29 cellular contexts compared by ENCODE assay signal in the genomic region with DNA sequence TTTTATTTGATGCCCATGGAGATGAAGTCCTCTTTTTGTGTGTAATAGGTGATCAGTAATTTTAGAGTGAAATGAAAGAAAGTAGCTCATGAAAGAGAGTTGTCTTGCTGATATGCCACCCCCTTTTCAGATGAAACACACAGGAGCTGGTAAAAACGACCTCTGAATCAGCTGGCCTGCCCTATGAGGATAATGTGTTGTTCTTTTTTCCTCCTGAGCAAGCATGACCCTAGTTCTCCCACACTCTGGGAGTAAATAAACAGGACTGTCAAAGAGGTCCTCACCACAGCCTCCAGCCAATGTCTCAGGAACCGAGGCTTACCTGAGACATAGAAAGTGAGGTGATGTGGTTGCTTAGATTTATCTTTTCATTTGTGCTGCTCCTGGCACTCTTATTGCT. TPM values are rescaled to one million over a fixed set of nuclear protein-coding genes. Genes with fewer than 3 reads are reported as not detected.
"Had no signal": no experiment of that assay in that cellular context is flagged by ENCODE, and none has a peak within 500 bp of the region (broad histone marks: within the 10 kb centered on the region; RNA-seq: fewer than 3 reads in every experiment).

No MANE protein-coding gene starts in this region.

- H3K4me1 ChIP-seq: breast epithelium had no signal

- H3K4me3 ChIP-seq: MG63, SK-N-MC had no signal

- H3K27ac Mint-ChIP-seq: activated B cell treated with CpG ODN at 0.5 μM for 24 hours; activated CD4-positive, alpha-beta memory T cell treated with anti-CD3 and anti-CD28 coated beads, Interleukin-2, amount 10 ng/mL, durations not matched to agents 7 days and 5 days; activated naive CD4-positive, alpha-beta T cell treated with anti-CD3 and anti-CD28 coated beads, Interleukin-2, amount 50 U/mL, for 24 hours; activated T-helper 1 cell treated with anti-CD3 and anti-CD28 coated beads, Interleukin-12 subunit alpha, Interleukin-12 subunit beta, Interleukin-2, Interleukin-4 antibody, amounts not matched to agents 30 ng/mL and 10 ng/mL and 1 ng/mL, durations not matched to agents 14 hours and 24 hours and 36 hours; T-cell had no signal

- DNase-seq: activated B cell treated with CpG ODN at 0.5 μM for 24 hours; activated CD4-positive, alpha-beta memory T cell treated with anti-CD3 and anti-CD28 coated beads, Interleukin-2, amount 10 ng/mL, durations not matched to agents 7 days and 5 days; activated CD4-positive, alpha-beta T cell treated with anti-CD3 and anti-CD28 coated beads, Interleukin-2, amount 50 U/mL, for 1 hour; activated CD8-positive, alpha-beta memory T cell treated with anti-CD3 and anti-CD28 coated beads, Interleukin-2, amount 50 U/mL, for 4 hours; activated effector memory CD4-positive, alpha-beta T cell treated with Interleukin-2 at 50 U/mL for 16 hours; activated naive CD4-positive, alpha-beta T cell; aorta; MG63; MV-4-11; NCI-H1092 treated with DMSO at 0.1 percent for 48 hours; NCI-H1417 treated with DMSO at 0.1 percent for 48 hours; NCI-H1694; NCI-H2029; NCI-H2107; NCI-H345; NCI-H510A; NCI-H526 treated with DMSO at 0.1 percent for 48 hours; NCI-H82; RPMI8226; T-cell; T-helper 2 cell; T1000 had no signal

- ATAC-seq: Right ventricle myocardium inferior, T-cell had no signal

- H3K9me3 ChIP-seq: breast epithelium, MG63 had no signal

- H3K4me1 Mint-ChIP-seq: activated B cell treated with CpG ODN at 0.5 μM for 24 hours; activated CD4-positive, alpha-beta memory T cell treated with anti-CD3 and anti-CD28 coated beads, Interleukin-2, amount 10 ng/mL, durations not matched to agents 7 days and 5 days; activated naive CD4-positive, alpha-beta T cell treated with anti-CD3 and anti-CD28 coated beads, Interleukin-2, amount 50 U/mL, for 24 hours had no signal

- H3K36me3 Mint-ChIP-seq: activated naive CD4-positive, alpha-beta T cell treated with anti-CD3 and anti-CD28 coated beads, Interleukin-2, amount 50 U/mL, for 24 hours; T-cell had no signal

- H3K36me3 ChIP-seq: breast epithelium, MG63 had no signal

- H3K27me3 ChIP-seq: MG63 had no signal

- H3K9me3 Mint-ChIP-seq: activated B cell treated with CpG ODN at 0.5 μM for 24 hours; activated CD4-positive, alpha-beta memory T cell treated with anti-CD3 and anti-CD28 coated beads, Interleukin-2, amount 10 ng/mL, durations not matched to agents 7 days and 5 days; activated naive CD4-positive, alpha-beta T cell treated with anti-CD3 and anti-CD28 coated beads, Interleukin-2, amount 50 U/mL, for 24 hours; activated T-helper 1 cell treated with anti-CD3 and anti-CD28 coated beads, Interleukin-12 subunit alpha, Interleukin-12 subunit beta, Interleukin-2, Interleukin-4 antibody, amounts not matched to agents 30 ng/mL and 10 ng/mL and 1 ng/mL, durations not matched to agents 14 hours and 24 hours and 36 hours; T-cell had no signal

- H3K4me3 Mint-ChIP-seq: activated B cell treated with CpG ODN at 0.5 μM for 24 hours; activated CD4-positive, alpha-beta memory T cell treated with anti-CD3 and anti-CD28 coated beads, Interleukin-2, amount 10 ng/mL, durations not matched to agents 7 days and 5 days; activated naive CD4-positive, alpha-beta T cell treated with anti-CD3 and anti-CD28 coated beads, Interleukin-2, amount 50 U/mL, for 24 hours; activated T-helper 1 cell treated with anti-CD3 and anti-CD28 coated beads, Interleukin-12 subunit alpha, Interleukin-12 subunit beta, Interleukin-2, Interleukin-4 antibody, amounts not matched to agents 30 ng/mL and 10 ng/mL and 1 ng/mL, durations not matched to agents 14 hours and 24 hours and 36 hours; T-cell had no signal

- H3K27ac ChIP-seq: breast epithelium, SK-N-MC had no signal

RNA-seq across cellular contexts. Expression of a gene that starts 29.5 kb away (rescaled TPM):
- total RNA-seq: activated B cell treated with CpG ODN at 0.5 μM for 24 hours; activated CD4-positive, alpha-beta memory T cell treated with anti-CD3 and anti-CD28 coated beads, Interleukin-2, amount 10 ng/mL, durations not matched to agents 7 days and 5 days; activated CD8-positive, alpha-beta memory T cell treated with anti-CD3 and anti-CD28 coated beads for 36 hours; activated T-helper 1 cell treated with anti-CD3 and anti-CD28 coated beads, Interleukin-12 subunit alpha, Interleukin-12 subunit beta, Interleukin-2, Interleukin-4 antibody, amounts not matched to agents 30 ng/mL and 10 ng/mL and 1 ng/mL, durations not matched to agents 14 hours and 24 hours and 36 hours; aorta; breast epithelium; Right ventricle myocardium inferior; T-cell had no signal
- polyA plus RNA-seq: aorta had no signal

RNA-seq across cellular contexts. Expression of a gene that starts 39.5 kb away (rescaled TPM):
- total RNA-seq: activated B cell treated with CpG ODN at 0.5 μM for 24 hours; activated CD4-positive, alpha-beta memory T cell treated with anti-CD3 and anti-CD28 coated beads, Interleukin-2, amount 10 ng/mL, durations not matched to agents 7 days and 5 days; activated CD8-positive, alpha-beta memory T cell treated with anti-CD3 and anti-CD28 coated beads for 36 hours; activated T-helper 1 cell treated with anti-CD3 and anti-CD28 coated beads, Interleukin-12 subunit alpha, Interleukin-12 subunit beta, Interleukin-2, Interleukin-4 antibody, amounts not matched to agents 30 ng/mL and 10 ng/mL and 1 ng/mL, durations not matched to agents 14 hours and 24 hours and 36 hours; aorta; breast epithelium; OCI-LY7; Right ventricle myocardium inferior; T-cell had no signal
- polyA plus RNA-seq: aorta had no signal
